Comparison of ENCODE assay signal across 1 cellular context in genomic region chr4:130574215-130574614, GRCh38.
TF ChIP-seq lines count a peak whose summit lies in the region.

No MANE protein-coding gene starts in this region.

TF ChIP-seq in H1, 55 proteins besides CTCF, POLR2A, EP300 and RAD21 (continued from another document):
- TF ChIP-seq NANOG (IDR thresholded peaks at IDR 0.05; ENCODE audit: insufficient read depth, low read depth, low read length, poor library complexity, severe bottlenecking) (no peak), TAF7 (optimal IDR thresholded peaks at IDR 0.05; ENCODE audit: borderline replicate concordance, low read depth, low read length) (no peak), GABPA (IDR thresholded peaks at IDR 0.05; ENCODE audit: borderline replicate concordance, insufficient read depth, low read length) (no peak), SP1 (IDR thresholded peaks at IDR 0.05; ENCODE audit: low read depth, low read length) (no peak), CHD1 (IDR thresholded peaks at IDR 0.05; ENCODE audit: low read depth, low read length) (no peak), RFX5 (IDR thresholded peaks at IDR 0.05; ENCODE audit: borderline replicate concordance, low read depth, low read length) (no peak), TAF1 (IDR thresholded peaks at IDR 0.05; ENCODE audit: low read depth, low read length) (no peak), SAP30 (IDR thresholded peaks at IDR 0.05; ENCODE audit: insufficient read depth, insufficient replicate concordance, low read length) (no peak), BACH1 (IDR thresholded peaks at IDR 0.05; ENCODE audit: low read length) (no peak), CBX8 (IDR thresholded peaks at IDR 0.05; ENCODE audit: borderline replicate concordance, low read depth, low read length) (no peak)
TF ChIP-seq in H1: peak in this region for 0.
